1 cellular context compared by ENCODE assay signal in the genomic region with DNA sequence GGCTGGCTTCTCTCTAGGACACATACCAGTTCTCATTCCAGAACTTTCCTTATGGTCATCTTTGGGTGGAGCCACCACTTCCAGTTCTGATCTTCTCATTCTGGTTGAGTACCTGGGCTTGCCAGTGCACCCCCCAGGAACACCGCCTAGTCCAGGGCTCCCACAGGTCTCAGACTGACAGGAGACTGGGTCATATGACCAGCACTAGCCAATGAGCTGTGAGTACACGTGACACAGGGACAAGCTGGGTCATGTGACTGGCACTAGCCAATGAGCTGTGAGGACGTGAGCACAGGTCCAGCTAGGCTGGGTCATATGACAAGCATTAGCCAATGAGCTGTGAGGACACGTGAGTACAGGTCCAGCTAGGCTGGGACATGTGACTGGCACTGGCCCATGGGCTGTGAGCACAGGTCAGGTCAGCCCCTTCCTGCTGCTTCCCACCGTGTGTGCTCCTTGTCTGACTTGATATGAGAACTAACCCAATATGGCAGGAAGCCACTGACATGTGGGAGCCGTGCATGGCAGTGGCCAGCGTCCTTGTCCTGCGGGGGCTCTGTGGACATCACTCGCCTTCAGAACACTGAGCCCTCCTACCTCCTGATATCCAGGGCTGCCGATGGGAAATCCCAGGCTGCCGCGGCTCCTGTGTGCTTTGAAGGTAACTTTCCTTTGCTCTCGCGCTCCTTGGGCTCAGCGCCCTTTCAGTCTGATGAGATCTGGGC.
TF ChIP-seq lines count a peak whose summit lies in the region.

No MANE protein-coding gene starts in this region.

TF ChIP-seq in HepG2, 621 proteins besides CTCF, POLR2A, EP300 and RAD21 (continued from another document and continues in another):
- 0 out of 2 replicates have a peak, but pooled peaks have one; percentile 21 for TF ChIP-seq ZSCAN9 (CRISPR knock-in tag; IDR thresholded peaks at IDR 0.05; ENCODE audit: borderline replicate concordance)
- peak; percentile 85 for TF ChIP-seq CREB1 (IDR thresholded peaks at IDR 0.05)
- no peak for TF ChIP-seq CREB1 (CRISPR knock-in tag; IDR thresholded peaks at IDR 0.05)
- TF ChIP-seq SRY (CRISPR knock-in tag; IDR thresholded peaks at IDR 0.05): 0 out of 2 replicates have a peak, but pooled peaks have one; percentile 32
- 0 out of 2 replicates have a peak, but pooled peaks have one; percentile 27 for TF ChIP-seq ZNF263 (CRISPR knock-in tag; IDR thresholded peaks at IDR 0.05)
- no peak for TF ChIP-seq BORCS8-MEF2B (CRISPR knock-in tag; IDR thresholded peaks at IDR 0.05)
- no peak for TF ChIP-seq MED13 (CRISPR knock-in tag; IDR thresholded peaks at IDR 0.05)
- 0 out of 2 replicates have a peak, but pooled peaks have one; percentile 53 for TF ChIP-seq ZNF724P (CRISPR knock-in tag; IDR thresholded peaks at IDR 0.05; ENCODE audit: borderline replicate concordance)
- no peak for TF ChIP-seq ZNF792 (CRISPR knock-in tag; IDR thresholded peaks at IDR 0.05)
- TF ChIP-seq STAG1 (CRISPR knock-in tag; IDR thresholded peaks at IDR 0.05): no peak
- no peak for TF ChIP-seq ZBTB20 (CRISPR knock-in tag; IDR thresholded peaks at IDR 0.05; ENCODE audit: borderline replicate concordance, low read depth)
- 0 out of 2 replicates have a peak, but pooled peaks have one; percentile 10 for TF ChIP-seq GATAD2A (CRISPR knock-in tag; IDR thresholded peaks at IDR 0.05)
- peak; percentile 45; the same call in 1 of the 2 replicates for TF ChIP-seq ZNF547 (CRISPR knock-in tag; IDR thresholded peaks at IDR 0.05)
- TF ChIP-seq ZMAT3 (CRISPR knock-in tag; conservative IDR thresholded peaks at IDR 0.05): no peak
- TF ChIP-seq, protein P1, sequence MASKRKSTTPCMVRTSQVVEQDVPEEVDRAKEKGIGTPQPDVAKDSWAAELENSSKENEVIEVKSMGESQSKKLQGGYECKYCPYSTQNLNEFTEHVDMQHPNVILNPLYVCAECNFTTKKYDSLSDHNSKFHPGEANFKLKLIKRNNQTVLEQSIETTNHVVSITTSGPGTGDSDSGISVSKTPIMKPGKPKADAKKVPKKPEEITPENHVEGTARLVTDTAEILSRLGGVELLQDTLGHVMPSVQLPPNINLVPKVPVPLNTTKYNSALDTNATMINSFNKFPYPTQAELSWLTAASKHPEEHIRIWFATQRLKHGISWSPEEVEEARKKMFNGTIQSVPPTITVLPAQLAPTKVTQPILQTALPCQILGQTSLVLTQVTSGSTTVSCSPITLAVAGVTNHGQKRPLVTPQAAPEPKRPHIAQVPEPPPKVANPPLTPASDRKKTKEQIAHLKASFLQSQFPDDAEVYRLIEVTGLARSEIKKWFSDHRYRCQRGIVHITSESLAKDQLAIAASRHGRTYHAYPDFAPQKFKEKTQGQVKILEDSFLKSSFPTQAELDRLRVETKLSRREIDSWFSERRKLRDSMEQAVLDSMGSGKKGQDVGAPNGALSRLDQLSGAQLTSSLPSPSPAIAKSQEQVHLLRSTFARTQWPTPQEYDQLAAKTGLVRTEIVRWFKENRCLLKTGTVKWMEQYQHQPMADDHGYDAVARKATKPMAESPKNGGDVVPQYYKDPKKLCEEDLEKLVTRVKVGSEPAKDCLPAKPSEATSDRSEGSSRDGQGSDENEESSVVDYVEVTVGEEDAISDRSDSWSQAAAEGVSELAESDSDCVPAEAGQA (IDR thresholded peaks at IDR 0.05; ENCODE audit: low read depth): no peak
- TF ChIP-seq, protein P1 (CRISPR knock-in tag; IDR thresholded peaks at IDR 0.05; ENCODE audit: borderline replicate concordance): no peak
- 0 out of 2 replicates have a peak, but pooled peaks have one; percentile 24 for TF ChIP-seq NFKBIZ (CRISPR knock-in tag; IDR thresholded peaks at IDR 0.05)
- TF ChIP-seq DNMT3B (CRISPR knock-in tag; conservative IDR thresholded peaks at IDR 0.05): no peak
- TF ChIP-seq, protein P2, sequence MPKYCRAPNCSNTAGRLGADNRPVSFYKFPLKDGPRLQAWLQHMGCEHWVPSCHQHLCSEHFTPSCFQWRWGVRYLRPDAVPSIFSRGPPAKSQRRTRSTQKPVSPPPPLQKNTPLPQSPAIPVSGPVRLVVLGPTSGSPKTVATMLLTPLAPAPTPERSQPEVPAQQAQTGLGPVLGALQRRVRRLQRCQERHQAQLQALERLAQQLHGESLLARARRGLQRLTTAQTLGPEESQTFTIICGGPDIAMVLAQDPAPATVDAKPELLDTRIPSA (CRISPR knock-in tag; IDR thresholded peaks at IDR 0.05; ENCODE audit: borderline replicate concordance): no peak
- no peak for TF ChIP-seq ZNF460 (CRISPR knock-in tag; IDR thresholded peaks at IDR 0.05; ENCODE audit: borderline replicate concordance)
- peak; percentile 94; the same call in 1 of the 2 replicates for TF ChIP-seq ZNF326 (CRISPR knock-in tag; IDR thresholded peaks at IDR 0.05; ENCODE audit: borderline replicate concordance)
- peak; percentile 36 for TF ChIP-seq RBM22 (optimal IDR thresholded peaks at IDR 0.05; ENCODE audit: low read length)
- TF ChIP-seq SSRP1 (CRISPR knock-in tag; IDR thresholded peaks at IDR 0.05): peak; percentile 20; the same call in 1 of the 2 replicates
- TF ChIP-seq, protein P3, sequence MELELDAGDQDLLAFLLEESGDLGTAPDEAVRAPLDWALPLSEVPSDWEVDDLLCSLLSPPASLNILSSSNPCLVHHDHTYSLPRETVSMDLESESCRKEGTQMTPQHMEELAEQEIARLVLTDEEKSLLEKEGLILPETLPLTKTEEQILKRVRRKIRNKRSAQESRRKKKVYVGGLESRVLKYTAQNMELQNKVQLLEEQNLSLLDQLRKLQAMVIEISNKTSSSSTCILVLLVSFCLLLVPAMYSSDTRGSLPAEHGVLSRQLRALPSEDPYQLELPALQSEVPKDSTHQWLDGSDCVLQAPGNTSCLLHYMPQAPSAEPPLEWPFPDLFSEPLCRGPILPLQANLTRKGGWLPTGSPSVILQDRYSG (CRISPR knock-in tag; IDR thresholded peaks at IDR 0.05): no peak
- TF ChIP-seq ZSCAN21 (CRISPR knock-in tag; IDR thresholded peaks at IDR 0.05; ENCODE audit: borderline replicate concordance): no peak; the same call in 1 of the 2 replicates
- TF ChIP-seq GABPB1 (CRISPR knock-in tag; IDR thresholded peaks at IDR 0.05): peak; percentile 49; the same call in 1 of the 2 replicates
- TF ChIP-seq MBD4 (IDR thresholded peaks at IDR 0.05; ENCODE audit: borderline replicate concordance, low read length): no peak
- TF ChIP-seq AKAP8 (CRISPR knock-in tag; IDR thresholded peaks at IDR 0.05): peak; percentile 96
- peak; percentile 27; the same call in 1 of the 3 replicates for TF ChIP-seq MXI1 (IDR thresholded peaks at IDR 0.05; ENCODE audit: borderline replicate concordance, low read depth, low read length)
- TF ChIP-seq ZNF619 (CRISPR knock-in tag; IDR thresholded peaks at IDR 0.05): no peak
- no peak for TF ChIP-seq ZNF253 (CRISPR knock-in tag; IDR thresholded peaks at IDR 0.05; ENCODE audit: borderline replicate concordance)
- TF ChIP-seq, protein P4, sequence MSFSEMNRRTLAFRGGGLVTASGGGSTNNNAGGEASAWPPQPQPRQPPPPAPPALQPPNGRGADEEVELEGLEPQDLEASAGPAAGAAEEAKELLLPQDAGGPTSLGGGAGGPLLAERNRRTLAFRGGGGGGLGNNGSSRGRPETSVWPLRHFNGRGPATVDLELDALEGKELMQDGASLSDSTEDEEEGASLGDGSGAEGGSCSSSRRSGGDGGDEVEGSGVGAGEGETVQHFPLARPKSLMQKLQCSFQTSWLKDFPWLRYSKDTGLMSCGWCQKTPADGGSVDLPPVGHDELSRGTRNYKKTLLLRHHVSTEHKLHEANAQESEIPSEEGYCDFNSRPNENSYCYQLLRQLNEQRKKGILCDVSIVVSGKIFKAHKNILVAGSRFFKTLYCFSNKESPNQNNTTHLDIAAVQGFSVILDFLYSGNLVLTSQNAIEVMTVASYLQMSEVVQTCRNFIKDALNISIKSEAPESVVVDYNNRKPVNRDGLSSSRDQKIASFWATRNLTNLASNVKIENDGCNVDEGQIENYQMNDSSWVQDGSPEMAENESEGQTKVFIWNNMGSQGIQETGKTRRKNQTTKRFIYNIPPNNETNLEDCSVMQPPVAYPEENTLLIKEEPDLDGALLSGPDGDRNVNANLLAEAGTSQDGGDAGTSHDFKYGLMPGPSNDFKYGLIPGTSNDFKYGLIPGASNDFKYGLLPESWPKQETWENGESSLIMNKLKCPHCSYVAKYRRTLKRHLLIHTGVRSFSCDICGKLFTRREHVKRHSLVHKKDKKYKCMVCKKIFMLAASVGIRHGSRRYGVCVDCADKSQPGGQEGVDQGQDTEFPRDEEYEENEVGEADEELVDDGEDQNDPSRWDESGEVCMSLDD (CRISPR knock-in tag; IDR thresholded peaks at IDR 0.05; ENCODE audit: borderline replicate concordance): no peak
- TF ChIP-seq, protein P5, sequence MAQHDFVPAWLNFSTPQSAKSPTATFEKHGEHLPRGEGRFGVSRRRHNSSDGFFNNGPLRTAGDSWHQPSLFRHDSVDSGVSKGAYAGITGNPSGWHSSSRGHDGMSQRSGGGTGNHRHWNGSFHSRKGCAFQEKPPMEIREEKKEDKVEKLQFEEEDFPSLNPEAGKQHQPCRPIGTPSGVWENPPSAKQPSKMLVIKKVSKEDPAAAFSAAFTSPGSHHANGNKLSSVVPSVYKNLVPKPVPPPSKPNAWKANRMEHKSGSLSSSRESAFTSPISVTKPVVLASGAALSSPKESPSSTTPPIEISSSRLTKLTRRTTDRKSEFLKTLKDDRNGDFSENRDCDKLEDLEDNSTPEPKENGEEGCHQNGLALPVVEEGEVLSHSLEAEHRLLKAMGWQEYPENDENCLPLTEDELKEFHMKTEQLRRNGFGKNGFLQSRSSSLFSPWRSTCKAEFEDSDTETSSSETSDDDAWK (CRISPR knock-in tag; IDR thresholded peaks at IDR 0.05): no peak
- peak; percentile 39; the same call in 1 of the 2 replicates for TF ChIP-seq ZBTB7A (CRISPR knock-in tag; IDR thresholded peaks at IDR 0.05)
- TF ChIP-seq ZNF354B (CRISPR knock-in tag; IDR thresholded peaks at IDR 0.05): no peak
- TF ChIP-seq REPIN1 (CRISPR knock-in tag; IDR thresholded peaks at IDR 0.05; ENCODE audit: borderline replicate concordance, low read depth): 0 out of 2 replicates have a peak, but pooled peaks have one; percentile 55
- no peak for TF ChIP-seq ZNF333 (CRISPR knock-in tag; IDR thresholded peaks at IDR 0.05; ENCODE audit: borderline replicate concordance)
- TF ChIP-seq MED1 (CRISPR knock-in tag; IDR thresholded peaks at IDR 0.05): peak; percentile 60; the same call in 1 of the 2 replicates
- no peak for TF ChIP-seq HNRNPLL (IDR thresholded peaks at IDR 0.05; ENCODE audit: low read depth, low read length, poor library complexity, severe bottlenecking)
- peak; percentile 46; the same call in 1 of the 2 replicates for TF ChIP-seq TGIF2 (CRISPR knock-in tag; IDR thresholded peaks at IDR 0.05)
- TF ChIP-seq POLR2G (IDR thresholded peaks at IDR 0.05; ENCODE audit: low read depth, low read length): peak; percentile 68
- TF ChIP-seq NBN (conservative IDR thresholded peaks at IDR 0.05): no peak
- TF ChIP-seq, protein P6, sequence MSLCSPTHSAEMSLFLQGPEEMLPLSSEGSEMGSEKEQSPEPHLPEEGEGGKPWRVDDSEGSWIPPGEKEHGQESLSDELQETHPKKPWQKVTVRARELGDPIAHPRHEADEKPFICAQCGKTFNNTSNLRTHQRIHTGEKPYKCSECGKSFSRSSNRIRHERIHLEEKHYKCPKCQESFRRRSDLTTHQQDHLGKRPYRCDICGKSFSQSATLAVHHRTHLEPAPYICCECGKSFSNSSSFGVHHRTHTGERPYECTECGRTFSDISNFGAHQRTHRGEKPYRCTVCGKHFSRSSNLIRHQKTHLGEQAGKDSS (CRISPR knock-in tag; IDR thresholded peaks at IDR 0.05; ENCODE audit: borderline replicate concordance, low read depth): peak; percentile 63; the same call in 1 of the 2 replicates
- TF ChIP-seq HDAC1 (CRISPR knock-in tag; IDR thresholded peaks at IDR 0.05): 0 out of 2 replicates have a peak, but pooled peaks have one; percentile 19
- TF ChIP-seq ZNF292 (CRISPR knock-in tag; IDR thresholded peaks at IDR 0.05; ENCODE audit: borderline replicate concordance, low read depth): no peak
- no peak for TF ChIP-seq KDM6A (CRISPR knock-in tag; IDR thresholded peaks at IDR 0.05; ENCODE audit: low read depth)
- TF ChIP-seq RFXAP (CRISPR knock-in tag; IDR thresholded peaks at IDR 0.05; ENCODE audit: borderline replicate concordance): peak; percentile 46; the same call in 1 of the 2 replicates
- TF ChIP-seq, protein P7, sequence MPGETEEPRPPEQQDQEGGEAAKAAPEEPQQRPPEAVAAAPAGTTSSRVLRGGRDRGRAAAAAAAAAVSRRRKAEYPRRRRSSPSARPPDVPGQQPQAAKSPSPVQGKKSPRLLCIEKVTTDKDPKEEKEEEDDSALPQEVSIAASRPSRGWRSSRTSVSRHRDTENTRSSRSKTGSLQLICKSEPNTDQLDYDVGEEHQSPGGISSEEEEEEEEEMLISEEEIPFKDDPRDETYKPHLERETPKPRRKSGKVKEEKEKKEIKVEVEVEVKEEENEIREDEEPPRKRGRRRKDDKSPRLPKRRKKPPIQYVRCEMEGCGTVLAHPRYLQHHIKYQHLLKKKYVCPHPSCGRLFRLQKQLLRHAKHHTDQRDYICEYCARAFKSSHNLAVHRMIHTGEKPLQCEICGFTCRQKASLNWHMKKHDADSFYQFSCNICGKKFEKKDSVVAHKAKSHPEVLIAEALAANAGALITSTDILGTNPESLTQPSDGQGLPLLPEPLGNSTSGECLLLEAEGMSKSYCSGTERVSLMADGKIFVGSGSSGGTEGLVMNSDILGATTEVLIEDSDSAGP (CRISPR knock-in tag; IDR thresholded peaks at IDR 0.05; ENCODE audit: borderline replicate concordance): peak; percentile 60; the same call in 1 of the 2 replicates
- TF ChIP-seq, protein P8, sequence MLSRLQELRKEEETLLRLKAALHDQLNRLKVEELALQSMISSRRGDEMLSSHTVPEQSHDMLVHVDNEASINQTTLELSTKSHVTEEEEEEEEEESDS (CRISPR knock-in tag; IDR thresholded peaks at IDR 0.05; ENCODE audit: borderline replicate concordance): no peak
- TF ChIP-seq KAT8 (CRISPR knock-in tag; IDR thresholded peaks at IDR 0.05): peak; percentile 90
